8 cellular contexts compared by ENCODE assay signal in genomic region chr15:43285609-43286037, GRCh38. TPM values are rescaled to one million over a fixed set of nuclear protein-coding genes. Genes with fewer than 3 reads are reported as not detected.
DNase-seq lines count a peak whose midpoint lies in the region; ATAC-seq and TF ChIP-seq lines count a peak whose summit lies in the region.

No MANE protein-coding gene starts in this region.

- DNase-seq in LHCN-M2 (ENCODE audit: low read depth) (peak; percentile 62), RPMI8226 (peak; percentile 64), Right ventricle myocardium superior (no peak), retina (peak; percentile 74)
- DNase-seq in activated naive CD4-positive, alpha-beta T cell treated with anti-CD3 and anti-CD28 coated beads, Interleukin-2, amount 10 ng/mL, durations not matched to agents 7 days and 5 days = peak; percentile 72

- H3K4me3 Mint-ChIP-seq in activated naive CD4-positive, alpha-beta T cell treated with anti-CD3 and anti-CD28 coated beads, Interleukin-2, amount 10 ng/mL, durations not matched to agents 7 days and 5 days = no peak overlapping the region

- H3K27ac ChIP-seq in DOHH2 (ENCODE audit: low read depth, low read length) = no peak overlapping the region

- H3K9me3 Mint-ChIP-seq in activated naive CD4-positive, alpha-beta T cell treated with anti-CD3 and anti-CD28 coated beads, Interleukin-2, amount 10 ng/mL, durations not matched to agents 7 days and 5 days = no peaks in the 10 kb centered on the region

- H3K9me2 ChIP-seq in DOHH2 (replicated peaks; ENCODE audit: control insufficient read depth, low read length) = no peaks in the 10 kb centered on the region

- no peaks in the 10 kb centered on the region for H3K4me1 ChIP-seq in DOHH2 (ENCODE audit: control insufficient read depth, low read length)

- no peaks in the 10 kb centered on the region for H3K79me2 ChIP-seq in DOHH2 (ENCODE audit: control insufficient read depth, low read length)

- TF ChIP-seq CTCF in DOHH2 (IDR thresholded peaks at IDR 0.05; ENCODE audit: low read depth, low read length, poor library complexity, severe bottlenecking) = peak; percentile 89

- H3K36me3 ChIP-seq in DOHH2 (ENCODE audit: control insufficient read depth, low read length) = no peaks in the 10 kb centered on the region

- no peaks in the 10 kb centered on the region for H4K20me1 ChIP-seq in DOHH2 (ENCODE audit: control insufficient read depth, insufficient read depth, low read depth, low read length)

- peaks cover 9% of the 10 kb centered on the region for H3K27me3 Mint-ChIP-seq in activated naive CD4-positive, alpha-beta T cell treated with anti-CD3 and anti-CD28 coated beads, Interleukin-2, amount 10 ng/mL, durations not matched to agents 7 days and 5 days

- CTCF ChIA-PET in activated naive CD4-positive, alpha-beta T cell treated with anti-CD3 and anti-CD28 coated beads, Interleukin-2, amount 10 ng/mL, durations not matched to agents 7 days and 5 days (lab: Charles Lee) = interaction anchor here (0.5 to 7.0 kb wide), 36 partner anchors 9 to 716 kb away, joined by 3 to 199 read pairs (median 4); partner anchors contain the start of genes CCNDBP1, TGM5 and TGM7

- intact Hi-C loops in Right ventricle myocardium superior (cut with DNase I) = loop anchor here (2.0 kb wide), 1 partner anchor 61 kb away; no protein-coding TSS in a partner anchor

- peaks cover 4% of the 10 kb centered on the region for H3K4me1 Mint-ChIP-seq in activated naive CD4-positive, alpha-beta T cell treated with anti-CD3 and anti-CD28 coated beads, Interleukin-2, amount 10 ng/mL, durations not matched to agents 7 days and 5 days

- H3K9me3 ChIP-seq in DOHH2 (ENCODE audit: control insufficient read depth, insufficient read depth, low read length) = no peaks in the 10 kb centered on the region

- no peak overlapping the region for H3K4me3 ChIP-seq in DOHH2 (ENCODE audit: low read length)

- H3F3A ChIP-seq in DOHH2 (ENCODE audit: control insufficient read depth, insufficient read depth) = no peaks in the 10 kb centered on the region

- ATAC-seq in Right ventricle myocardium superior (ENCODE audit: poor library complexity) = peak; percentile 77
- no peak for ATAC-seq in HG02610 (IDR thresholded peaks at IDR 0.05; ENCODE audit: unreplicated experiment)
- no peak for ATAC-seq in HG02981 (IDR thresholded peaks at IDR 0.05; ENCODE audit: unreplicated experiment)

- H3K4me2 ChIP-seq in DOHH2 (ENCODE audit: low read length) = no peak overlapping the region

- H3K36me3 Mint-ChIP-seq in activated naive CD4-positive, alpha-beta T cell treated with anti-CD3 and anti-CD28 coated beads, Interleukin-2, amount 10 ng/mL, durations not matched to agents 7 days and 5 days = no peaks in the 10 kb centered on the region

- H3K27ac Mint-ChIP-seq in activated naive CD4-positive, alpha-beta T cell treated with anti-CD3 and anti-CD28 coated beads, Interleukin-2, amount 10 ng/mL, durations not matched to agents 7 days and 5 days = no peak overlapping the region

- 0 out of 2 replicates have a peak, but pooled peaks cover 2% of the 10 kb centered on the region for H3K27me3 ChIP-seq in DOHH2 (ENCODE audit: control insufficient read depth, low read length)

RNA-seq across cellular contexts. Expression of gene TGM7, which starts 16.4 kb away (rescaled TPM):
- total RNA-seq in LHCN-M2 (2014; rRNA removed) (not detected in 2 replicates), Right ventricle myocardium superior (not detected)
- not detected for polyA plus RNA-seq in LHCN-M2 (2012)

RNA-seq across cellular contexts. Expression of gene TGM5, which starts 18.9 kb away (rescaled TPM):
- total RNA-seq in LHCN-M2 (2014; rRNA removed) = 0.64 TPM in 1 of 2 replicates, not detected in the other
- polyA plus RNA-seq in LHCN-M2 (2012) = not detected
- not detected for total RNA-seq in Right ventricle myocardium superior

RNA-seq across cellular contexts. Expression of gene LCMT2, which starts 44.8 kb away (rescaled TPM):
- total RNA-seq in LHCN-M2 (2014; rRNA removed) (10.4 and 13.8 TPM in 2 replicates), Right ventricle myocardium superior (4.8 TPM)
- polyA plus RNA-seq in LHCN-M2 (2012) = 8.2 TPM
